In the genomic region with DNA sequence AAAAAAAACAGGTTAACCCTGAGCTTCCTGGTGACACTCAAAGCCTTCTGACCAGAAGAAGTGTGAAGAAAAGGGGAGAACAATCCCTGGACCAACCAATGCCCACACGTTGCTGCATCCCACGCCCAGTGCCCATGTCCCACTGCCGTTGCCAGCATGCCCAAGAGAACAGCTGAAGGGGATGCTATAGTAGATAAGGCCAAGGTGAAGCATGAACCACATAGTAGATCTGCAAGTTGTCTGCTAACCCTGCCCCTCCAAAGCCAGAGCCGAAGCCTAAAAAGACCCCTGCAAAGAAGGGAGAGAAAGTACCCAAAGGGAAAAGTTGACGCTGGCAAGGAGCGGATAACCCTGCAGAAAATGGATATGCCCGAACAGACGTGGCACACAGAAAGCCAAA, we compare ENCODE assay signal across 22 cellular contexts. TPM values are rescaled to one million over a fixed set of nuclear protein-coding genes. Genes with fewer than 3 reads are reported as not detected.
DNase-seq lines count a peak whose midpoint lies in the region; ATAC-seq and TF ChIP-seq lines count a peak whose summit lies in the region.
"Had no signal": no experiment of that assay in that cellular context is flagged by ENCODE, and none has a peak within 500 bp of the region (broad histone marks: within the 10 kb centered on the region; RNA-seq: fewer than 3 reads in every experiment).

No MANE protein-coding gene starts in this region.

- H3K79me2 ChIP-seq in SU-DHL-6 (ENCODE audit: insufficient read depth, low read length), result no peaks in the 10 kb centered on the region

- H3K36me3 ChIP-seq in SU-DHL-6 (ENCODE audit: low read length), result 0 out of 2 replicates have a peak, but pooled peaks cover 3% of the 10 kb centered on the region
- H3K36me3 ChIP-seq: heart right ventricle, ovary, transverse colon had no signal

- H3K9me2 ChIP-seq in SU-DHL-6 (replicated peaks; ENCODE audit: insufficient read depth, low read length), result no peaks in the 10 kb centered on the region

- no peaks in the 10 kb centered on the region for H4K20me1 ChIP-seq in SU-DHL-6 (ENCODE audit: low read depth, low read length)

- no peak overlapping the region for H3K4me3 ChIP-seq in SU-DHL-6 (ENCODE audit: insufficient read depth, low read length, poor library complexity, severe bottlenecking)
- H3K4me3 ChIP-seq: heart right ventricle, ovary, transverse colon had no signal

- peak overlapping the region; percentile 14 for H3K27ac ChIP-seq in CD4-positive, alpha-beta T cell (ENCODE audit: low read depth, low read length)
- H3K27ac ChIP-seq in SU-DHL-6 (ENCODE audit: low read depth, low read length), result peak overlapping the region; percentile 76
- H3K27ac ChIP-seq: 22Rv1, heart right ventricle, ovary had no signal

- CTCF ChIA-PET in CD4-positive, alpha-beta T cell (lab: Charles Lee), result interaction anchor here (0.6 to 2.4 kb wide), 4 partner anchors 10 to 388 kb away, joined by 3 to 19 read pairs (median 4); partner anchors contain the start of gene FAM200B

- H3K9me3 ChIP-seq in CD4-positive, alpha-beta T cell (ENCODE audit: control insufficient read depth, low read length), result no peaks in the 10 kb centered on the region
- H3K9me3 ChIP-seq in SU-DHL-6 (ENCODE audit: insufficient read depth, low read length), result no peaks in the 10 kb centered on the region
- H3K9me3 ChIP-seq: heart right ventricle, ovary, transverse colon had no signal

- H3K27ac Mint-ChIP-seq in T-helper 1 cell treated with Interleukin-12 subunit alpha and Interleukin-12 subunit beta and Interleukin-4 antibody, amounts not matched to agents 30 μg/mL and 1 μg/mL, for 36 hours, result peak overlapping the region; percentile 87
- peak overlapping the region; percentile 91 for H3K27ac Mint-ChIP-seq in CD4-positive, alpha-beta T cell
- peak overlapping the region; percentile 32 for H3K27ac Mint-ChIP-seq in activated naive CD8-positive, alpha-beta T cell treated with anti-CD3 and anti-CD28 coated beads, Interleukin-2, amount 50 U/mL, for 24 hours

- H3K4me2 ChIP-seq in SU-DHL-6 (ENCODE audit: low read depth, low read length, poor library complexity, severe bottlenecking), result peak overlapping the region; percentile 56

- TF ChIP-seq CTCF in CD4-positive, alpha-beta T cell (IDR thresholded peaks at IDR 0.05), result no peak
- TF ChIP-seq CTCF in SU-DHL-6 (IDR thresholded peaks at IDR 0.05; ENCODE audit: insufficient read depth, low read length, poor library complexity, severe bottlenecking), result no peak

- peak overlapping the region; percentile 20; the same call in 1 of the 2 replicates for H3K9ac ChIP-seq in SU-DHL-6 (ENCODE audit: low read length)

- no peak for ATAC-seq in CD4-positive, alpha-beta T cell (ENCODE audit: poor library complexity)
- ATAC-seq in activated naive CD8-positive, alpha-beta T cell treated with anti-CD3 and anti-CD28 coated beads, Interleukin-2, amount 50 U/mL, for 24 hours, result no peak
- no peak for ATAC-seq in HG02870 (IDR thresholded peaks at IDR 0.05; ENCODE audit: unreplicated experiment)
- ATAC-seq: Panc1 had no signal

- intact Hi-C loops in CD4-positive, alpha-beta T cell (cut with DNase I, micrococcal nuclease), result loop anchor here in 1 of 2 experiments (1.0 kb wide), 2 partner anchors 11 kb away; partner anchors contain the start of gene CD38

- no peak overlapping the region for H2AFZ ChIP-seq in SU-DHL-6 (ENCODE audit: low read depth, low read length, severe bottlenecking)

- peaks cover 19% of the 10 kb centered on the region for H3K36me3 Mint-ChIP-seq in T-helper 1 cell treated with Interleukin-12 subunit alpha and Interleukin-12 subunit beta and Interleukin-4 antibody, amounts not matched to agents 30 μg/mL and 1 μg/mL, for 36 hours (ENCODE audit: low read depth)
- no peaks in the 10 kb centered on the region for H3K36me3 Mint-ChIP-seq in CD4-positive, alpha-beta T cell (ENCODE audit: low read depth)
- H3K36me3 Mint-ChIP-seq in activated naive CD8-positive, alpha-beta T cell treated with anti-CD3 and anti-CD28 coated beads, Interleukin-2, amount 50 U/mL, for 24 hours (ENCODE audit: low read depth), result no peaks in the 10 kb centered on the region

- H3K4me3 Mint-ChIP-seq in T-helper 1 cell treated with Interleukin-12 subunit alpha and Interleukin-12 subunit beta and Interleukin-4 antibody, amounts not matched to agents 30 μg/mL and 1 μg/mL, for 36 hours, result peak overlapping the region; percentile 67
- peak overlapping the region; percentile 69 for H3K4me3 Mint-ChIP-seq in CD4-positive, alpha-beta T cell
- no peak overlapping the region for H3K4me3 Mint-ChIP-seq in activated naive CD8-positive, alpha-beta T cell treated with anti-CD3 and anti-CD28 coated beads, Interleukin-2, amount 50 U/mL, for 24 hours

- no peaks in the 10 kb centered on the region for H3K27me3 Mint-ChIP-seq in T-helper 1 cell treated with Interleukin-12 subunit alpha and Interleukin-12 subunit beta and Interleukin-4 antibody, amounts not matched to agents 30 μg/mL and 1 μg/mL, for 36 hours (ENCODE audit: low read depth)
- no peaks in the 10 kb centered on the region for H3K27me3 Mint-ChIP-seq in CD4-positive, alpha-beta T cell
- H3K27me3 Mint-ChIP-seq in activated naive CD8-positive, alpha-beta T cell treated with anti-CD3 and anti-CD28 coated beads, Interleukin-2, amount 50 U/mL, for 24 hours, result no peaks in the 10 kb centered on the region

- H3K9me3 Mint-ChIP-seq in T-helper 1 cell treated with Interleukin-12 subunit alpha and Interleukin-12 subunit beta and Interleukin-4 antibody, amounts not matched to agents 30 μg/mL and 1 μg/mL, for 36 hours, result peaks cover 6% of the 10 kb centered on the region
- H3K9me3 Mint-ChIP-seq in CD4-positive, alpha-beta T cell, result no peaks in the 10 kb centered on the region
- H3K9me3 Mint-ChIP-seq in activated naive CD8-positive, alpha-beta T cell treated with anti-CD3 and anti-CD28 coated beads, Interleukin-2, amount 50 U/mL, for 24 hours, result peaks cover 10% of the 10 kb centered on the region

- no peaks in the 10 kb centered on the region for H3K27me3 ChIP-seq in CD4-positive, alpha-beta T cell (ENCODE audit: control insufficient read depth, insufficient read depth, low read length)
- no peaks in the 10 kb centered on the region for H3K27me3 ChIP-seq in SU-DHL-6 (ENCODE audit: low read length)
- H3K27me3 ChIP-seq: heart right ventricle, ovary, transverse colon had no signal

- H3K4me1 Mint-ChIP-seq in T-helper 1 cell treated with Interleukin-12 subunit alpha and Interleukin-12 subunit beta and Interleukin-4 antibody, amounts not matched to agents 30 μg/mL and 1 μg/mL, for 36 hours (ENCODE audit: low read depth), result peaks cover 54% of the 10 kb centered on the region
- H3K4me1 Mint-ChIP-seq in CD4-positive, alpha-beta T cell (ENCODE audit: low read depth), result peaks cover 58% of the 10 kb centered on the region
- peaks cover 60% of the 10 kb centered on the region for H3K4me1 Mint-ChIP-seq in activated naive CD8-positive, alpha-beta T cell treated with anti-CD3 and anti-CD28 coated beads, Interleukin-2, amount 50 U/mL, for 24 hours

- no peak for DNase-seq in T-helper 1 cell
- DNase-seq in CD4-positive, alpha-beta T cell, result no peak
- no peak for DNase-seq in activated naive CD8-positive, alpha-beta T cell treated with anti-CD3 and anti-CD28 coated beads, Interleukin-2, amount 50 U/mL, for 24 hours
- DNase-seq in NCI-H82 (lab: John Stamatoyannopoulos, UW), result no peak
- DNase-seq in CD1c-positive myeloid dendritic cell (ENCODE audit: extremely low spot score), result no peak
- DNase-seq: aorta; GOT3; heart right ventricle; mesendoderm; NCI-H1417; NCI-H2081 treated with DMSO at 0.1 percent for 48 hours; ovary; SIG-M5; stimulated activated CD4-positive, alpha-beta T cell treated with anti-CD3 and anti-CD28 coated beads, Interleukin-4, amount 100 ng/mL, for 1 hour had no signal

- H3F3A ChIP-seq in SU-DHL-6 (ENCODE audit: insufficient read depth), result peaks cover 6% of the 10 kb centered on the region; the same call in 1 of the 2 replicates

- POLR2A ChIA-PET in CD4-positive, alpha-beta T cell (lab: Charles Lee), result interaction anchor here (0.8 to 2.8 kb wide), 9 partner anchors 10 to 763 kb away, joined by 3 to 82 read pairs (median 8); partner anchors contain the start of genes CD38, CPEB2, FAM200B and FBXL5

RNA-seq across cellular contexts. Expression of gene CD38, which starts 11.3 kb away (rescaled TPM):
- total RNA-seq in CD4-positive, alpha-beta T cell, result 1 to 10 TPM; 9.6 to 9.9 TPM
- total RNA-seq: epithelial cell of proximal tubule, G401 had no signal

Comparison
In these comparisons a context has a peak if more than half of its experiments do, and no peak if none do; other contexts are left out.
1. H3K27ac Mint-ChIP-seq: peak in every context shown above with its lines; median percentile 91 in CD4-positive, alpha-beta T cell; 87 in T-helper 1 cell treated with Interleukin-12 subunit alpha and Interleukin-12 subunit beta and Interleukin-4 antibody, amounts not matched to agents 30 μg/mL and 1 μg/mL, for 36 hours; 32 in activated naive CD8-positive, alpha-beta T cell treated with anti-CD3 and anti-CD28 coated beads, Interleukin-2, amount 50 U/mL, for 24 hours.